In the genomic region with DNA sequence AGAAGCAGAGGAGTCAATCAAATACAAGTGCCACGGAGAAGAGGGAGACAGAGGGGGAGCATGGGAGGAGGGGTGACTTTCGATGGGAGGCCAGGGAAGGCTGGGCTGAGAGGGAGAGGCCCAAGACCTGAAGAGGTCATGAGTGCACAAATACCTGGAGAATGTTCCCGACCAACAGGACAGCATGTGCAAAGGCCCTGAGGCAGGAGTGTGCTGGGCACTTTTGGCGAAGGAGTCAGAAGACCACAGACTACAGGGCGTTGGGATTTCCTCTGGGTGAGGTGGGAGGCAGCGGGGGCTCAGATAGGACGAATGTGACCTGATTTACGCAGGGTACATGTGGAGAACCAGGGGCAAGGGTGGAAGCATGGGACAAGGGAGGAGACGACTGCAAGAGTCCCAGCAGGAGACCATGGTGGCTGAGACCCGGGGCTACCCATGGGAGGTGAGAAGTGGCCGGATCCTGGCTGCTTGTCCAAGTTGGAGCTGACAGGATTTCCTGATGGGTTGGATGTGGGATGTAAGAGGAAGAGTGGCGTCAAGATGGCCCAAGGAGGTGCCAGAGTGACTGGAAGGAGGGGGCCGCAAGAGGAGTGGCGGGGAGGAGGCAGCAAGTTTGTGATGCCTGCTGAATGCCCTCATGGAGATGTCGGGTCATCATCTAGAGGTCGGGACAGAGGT, we compare ENCODE assay signal across 17 cellular contexts. TPM values are rescaled to one million over a fixed set of nuclear protein-coding genes. Genes with fewer than 3 reads are reported as not detected.
A peak's percentile ranks its signal among the peaks of the same experiment; 100 is the strongest.
DNase-seq lines count a peak whose midpoint lies in the region; ATAC-seq lines count a peak whose summit lies in the region.
"Had no signal": no experiment of that assay in that cellular context is flagged by ENCODE, and none has a peak within 500 bp of the region (broad histone marks: within the 10 kb centered on the region; RNA-seq: fewer than 3 reads in every experiment).

No MANE protein-coding gene starts in this region.

- H3K9me3 Mint-ChIP-seq in activated naive CD8-positive, alpha-beta T cell (ENCODE audit: low read depth), result no peaks in the 10 kb centered on the region
- H3K9me3 Mint-ChIP-seq in activated naive CD8-positive, alpha-beta T cell treated with anti-CD3 and anti-CD28 coated beads for 36 hours, result peaks cover 15% of the 10 kb centered on the region
- H3K9me3 Mint-ChIP-seq in activated CD8-positive, alpha-beta T cell treated with anti-CD3 and anti-CD28 coated beads, Interleukin-2, amount 10 ng/mL, durations not matched to agents 7 days and 5 days (ENCODE audit: insufficient read depth), result peaks cover 2% of the 10 kb centered on the region
- peaks cover 0 to 5% (median 1%) of the 10 kb centered on the region in 6 donors for H3K9me3 Mint-ChIP-seq in immature natural killer cell
- peaks cover 2% of the 10 kb centered on the region for H3K9me3 Mint-ChIP-seq in stimulated activated effector memory CD8-positive, alpha-beta T cell treated with anti-CD3 and anti-CD28 coated beads, Interleukin-12 subunit alpha, Interleukin-12 subunit beta, amount 100 ng/mL, for 72 hours

- no peak overlapping the region for H3K4me3 Mint-ChIP-seq in activated naive CD8-positive, alpha-beta T cell
- no peak overlapping the region for H3K4me3 Mint-ChIP-seq in activated naive CD8-positive, alpha-beta T cell treated with anti-CD3 and anti-CD28 coated beads for 36 hours
- no peak overlapping the region for H3K4me3 Mint-ChIP-seq in activated CD8-positive, alpha-beta T cell treated with anti-CD3 and anti-CD28 coated beads, Interleukin-2, amount 10 ng/mL, durations not matched to agents 7 days and 5 days
- H3K4me3 Mint-ChIP-seq in immature natural killer cell, result peak overlapping the region; percentile 36 to 70 (median 61)
- no peak overlapping the region for H3K4me3 Mint-ChIP-seq in stimulated activated effector memory CD8-positive, alpha-beta T cell treated with anti-CD3 and anti-CD28 coated beads, Interleukin-12 subunit alpha, Interleukin-12 subunit beta, amount 100 ng/mL, for 72 hours

- POLR2A ChIA-PET in activated CD8-positive, alpha-beta T cell treated with anti-CD3 and anti-CD28 coated beads, Interleukin-2, amount 10 ng/mL, durations not matched to agents 7 days and 5 days (lab: Charles Lee), result no interaction called here

- H3K4me1 Mint-ChIP-seq in activated naive CD8-positive, alpha-beta T cell (ENCODE audit: low read depth), result peaks cover 63% of the 10 kb centered on the region
- H3K4me1 Mint-ChIP-seq in activated naive CD8-positive, alpha-beta T cell treated with anti-CD3 and anti-CD28 coated beads for 36 hours, result peaks cover 50% of the 10 kb centered on the region
- H3K4me1 Mint-ChIP-seq in activated CD8-positive, alpha-beta T cell treated with anti-CD3 and anti-CD28 coated beads, Interleukin-2, amount 10 ng/mL, durations not matched to agents 7 days and 5 days (ENCODE audit: low read depth), result peaks cover 75% of the 10 kb centered on the region
- H3K4me1 Mint-ChIP-seq in immature natural killer cell, result peaks cover 0 to 99% of the 10 kb centered on the region in 2 donors
- peaks cover 89% of the 10 kb centered on the region for H3K4me1 Mint-ChIP-seq in stimulated activated effector memory CD8-positive, alpha-beta T cell treated with anti-CD3 and anti-CD28 coated beads, Interleukin-12 subunit alpha, Interleukin-12 subunit beta, amount 100 ng/mL, for 72 hours

- H3K27ac Mint-ChIP-seq in activated naive CD8-positive, alpha-beta T cell, result peak overlapping the region; percentile 41
- H3K27ac Mint-ChIP-seq in activated naive CD8-positive, alpha-beta T cell treated with anti-CD3 and anti-CD28 coated beads for 36 hours, result no peak overlapping the region
- H3K27ac Mint-ChIP-seq in activated CD8-positive, alpha-beta T cell treated with anti-CD3 and anti-CD28 coated beads, Interleukin-2, amount 10 ng/mL, durations not matched to agents 7 days and 5 days, result peak overlapping the region; percentile 53
- peak overlapping the region; percentile 60 to 97 (median 83) for H3K27ac Mint-ChIP-seq in immature natural killer cell
- peak overlapping the region; percentile 79 for H3K27ac Mint-ChIP-seq in stimulated activated effector memory CD8-positive, alpha-beta T cell treated with anti-CD3 and anti-CD28 coated beads, Interleukin-12 subunit alpha, Interleukin-12 subunit beta, amount 100 ng/mL, for 72 hours

- H3K27me3 Mint-ChIP-seq in activated naive CD8-positive, alpha-beta T cell, result no peaks in the 10 kb centered on the region
- no peaks in the 10 kb centered on the region for H3K27me3 Mint-ChIP-seq in activated naive CD8-positive, alpha-beta T cell treated with anti-CD3 and anti-CD28 coated beads for 36 hours
- no peaks in the 10 kb centered on the region for H3K27me3 Mint-ChIP-seq in activated CD8-positive, alpha-beta T cell treated with anti-CD3 and anti-CD28 coated beads, Interleukin-2, amount 10 ng/mL, durations not matched to agents 7 days and 5 days (ENCODE audit: low read depth)
- H3K27me3 Mint-ChIP-seq in immature natural killer cell (ENCODE audit: low read depth in 3 of 3), result peaks cover 0 to 8% (median 2%) of the 10 kb centered on the region in 3 donors

- peaks cover 13% of the 10 kb centered on the region for H3K36me3 Mint-ChIP-seq in activated naive CD8-positive, alpha-beta T cell
- peaks cover 47% of the 10 kb centered on the region for H3K36me3 Mint-ChIP-seq in activated naive CD8-positive, alpha-beta T cell treated with anti-CD3 and anti-CD28 coated beads for 36 hours
- H3K36me3 Mint-ChIP-seq in activated CD8-positive, alpha-beta T cell treated with anti-CD3 and anti-CD28 coated beads, Interleukin-2, amount 10 ng/mL, durations not matched to agents 7 days and 5 days (ENCODE audit: low read depth), result peaks cover 73% of the 10 kb centered on the region
- peaks cover 23 to 31% (median 29%) of the 10 kb centered on the region in 3 donors for H3K36me3 Mint-ChIP-seq in immature natural killer cell
- H3K36me3 Mint-ChIP-seq in stimulated activated effector memory CD8-positive, alpha-beta T cell treated with anti-CD3 and anti-CD28 coated beads, Interleukin-12 subunit alpha, Interleukin-12 subunit beta, amount 100 ng/mL, for 72 hours, result peaks cover 18% of the 10 kb centered on the region

- no peak for DNase-seq in activated naive CD8-positive, alpha-beta T cell treated with anti-CD3 and anti-CD28 coated beads for 36 hours
- no peak for DNase-seq in activated CD8-positive, alpha-beta T cell treated with anti-CD3 and anti-CD28 coated beads, Interleukin-2, amount 10 ng/mL, durations not matched to agents 7 days and 5 days
- DNase-seq in immature natural killer cell (no peak), GF-D8 (lab: John Stamatoyannopoulos, UW) (no peak), OCI-M1 (lab: John Stamatoyannopoulos, UW) (no peak), NAMALWA (ENCODE audit: low spot score) (no peak)
- no peak for DNase-seq in stimulated activated effector memory CD8-positive, alpha-beta T cell treated with anti-CD3 and anti-CD28 coated beads, Interleukin-12 subunit alpha, Interleukin-12 subunit beta, amount 100 ng/mL, for 72 hours (ENCODE audit: low spot score in 2 of 2)
- DNase-seq: activated naive CD4-positive, alpha-beta T cell treated with anti-CD3 and anti-CD28 coated beads, Interleukin-2, amount 50 U/mL, for 16 hours; BE2C; GOT3; mesenchymal stem cell; NCI-H146; PC-9; retina; SHP77; SW 1271 had no signal

- no peak for ATAC-seq in activated CD8-positive, alpha-beta T cell treated with anti-CD3 and anti-CD28 coated beads, Interleukin-2, amount 10 ng/mL, durations not matched to agents 7 days and 5 days
- no peak for ATAC-seq in stimulated activated effector memory CD8-positive, alpha-beta T cell treated with anti-CD3 and anti-CD28 coated beads, Interleukin-12 subunit alpha, Interleukin-12 subunit beta, amount 100 ng/mL, for 72 hours

- CTCF ChIA-PET in activated CD8-positive, alpha-beta T cell treated with anti-CD3 and anti-CD28 coated beads, Interleukin-2, amount 10 ng/mL, durations not matched to agents 7 days and 5 days (lab: Charles Lee), result interaction anchor here (1.3 kb wide), 1 partner anchor 14 kb away, joined by 4 read pairs; no protein-coding TSS in a partner anchor

RNA-seq across cellular contexts. Expression of a gene that starts 23.4 kb away (rescaled TPM):
- total RNA-seq in activated naive CD8-positive, alpha-beta T cell treated with anti-CD3 and anti-CD28 coated beads for 36 hours, result 10 to 100 TPM; 76.8 to 77.1 TPM
- total RNA-seq in activated CD8-positive, alpha-beta T cell treated with anti-CD3 and anti-CD28 coated beads, Interleukin-2, amount 10 ng/mL, durations not matched to agents 7 days and 5 days, result 100 to 1,000 TPM; 146 to 152 TPM
- polyA plus RNA-seq in immature natural killer cell, result 10 to 100 TPM; 30.5 to 94.3 (median 54.9) TPM

Comparison
In these comparisons a context has a peak if more than half of its experiments do, and no peak if none do; other contexts are left out.
1. H3K4me3 Mint-ChIP-seq: peak in immature natural killer cell (5 of 5); none in activated naive CD8-positive, alpha-beta T cell (single experiment), activated naive CD8-positive, alpha-beta T cell treated with anti-CD3 and anti-CD28 coated beads for 36 hours (single experiment), activated CD8-positive, alpha-beta T cell treated with anti-CD3 and anti-CD28 coated beads, Interleukin-2, amount 10 ng/mL, durations not matched to agents 7 days and 5 days (single experiment) and stimulated activated effector memory CD8-positive, alpha-beta T cell treated with anti-CD3 and anti-CD28 coated beads, Interleukin-12 subunit alpha, Interleukin-12 subunit beta, amount 100 ng/mL, for 72 hours (single experiment).